ENCODE assay signal across 10 cellular contexts in the genomic region with DNA sequence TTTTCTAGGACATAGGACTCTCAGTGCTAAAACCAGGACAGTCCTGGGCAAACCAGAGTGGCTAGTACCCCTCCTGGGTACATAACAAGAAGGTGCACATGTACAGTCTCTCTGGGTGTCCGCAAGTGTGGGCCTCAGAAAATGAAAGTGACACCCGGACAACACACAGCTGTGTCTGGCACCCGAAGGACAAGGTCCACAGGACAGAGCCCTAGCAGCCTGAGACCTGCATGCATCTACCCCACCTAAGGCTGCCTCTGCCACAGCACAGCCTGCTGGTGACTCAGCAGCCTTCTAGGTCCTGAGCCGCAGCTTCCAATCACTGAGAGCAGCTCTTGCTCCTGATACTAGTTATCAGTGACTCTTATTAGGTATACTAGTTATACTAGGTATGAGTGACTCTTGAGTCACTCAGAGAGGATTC.
DNase-seq lines count a peak whose midpoint lies in the region; ATAC-seq and TF ChIP-seq lines count a peak whose summit lies in the region.
"Had no signal": no experiment of that assay in that cellular context is flagged by ENCODE, and none has a peak within 500 bp of the region (broad histone marks: within the 10 kb centered on the region; RNA-seq: fewer than 3 reads in every experiment).

No MANE protein-coding gene starts in this region.

- H2AFZ ChIP-seq in fibroblast of lung (ENCODE audit: low read length) = no peak overlapping the region

- no peak overlapping the region for H3K27ac ChIP-seq in fibroblast of lung (ENCODE audit: insufficient read depth, low read length)

- no peak overlapping the region for H3K4me3 ChIP-seq in HFF-Myc (replicated peaks; ENCODE audit: low read depth, low read length)
- H3K4me3 ChIP-seq in fibroblast of lung (replicated peaks in 1 of 4; ENCODE audit: control extremely low read depth in 1 of 4, insufficient read depth in 1 of 4, low read depth in 3 of 4, low read length in 4 of 4) = no peak overlapping the region
- H3K4me3 ChIP-seq in skeletal muscle cell (ENCODE audit: low read depth, low read length) = no peak overlapping the region

- H4K20me1 ChIP-seq in fibroblast of lung (ENCODE audit: control insufficient read depth, extremely low read depth, insufficient read depth, low read length) = no peaks in the 10 kb centered on the region

- peak; percentile 19; the same call in 1 of the 3 replicates for ATAC-seq in SK-N-SH treated with all-trans-retinoic acid at 6 μM for 48 hours
- no peak for ATAC-seq in HG03025 (IDR thresholded peaks at IDR 0.05; ENCODE audit: low FRiP score, unreplicated experiment)
- ATAC-seq: stimulated activated naive B cell treated with anti-CD40 and anti-IgM and Interleukin-4, amounts not matched to agents 10 μg/mL and 1 μg/mL and 100 μg/mL, for 72 hours had no signal

- no peaks in the 10 kb centered on the region for H3K9me3 ChIP-seq in fibroblast of lung (ENCODE audit: control insufficient read depth, insufficient read depth, low read depth, low read length)

- no peaks in the 10 kb centered on the region for H3K79me2 ChIP-seq in fibroblast of lung (ENCODE audit: control insufficient read depth, insufficient read depth, low read length)

- no peaks in the 10 kb centered on the region for H3K36me3 ChIP-seq in fibroblast of lung (ENCODE audit: control insufficient read depth, insufficient read depth, low read length)

- no peaks in the 10 kb centered on the region for H3K4me1 ChIP-seq in fibroblast of lung (ENCODE audit: control insufficient read depth, extremely low read depth, insufficient read depth, low read length)

- H3K9ac ChIP-seq in fibroblast of lung (ENCODE audit: insufficient read depth, low read length) = no peak overlapping the region

- H3K4me2 ChIP-seq in fibroblast of lung (ENCODE audit: extremely low read depth, insufficient read depth, low read length) = no peak overlapping the region

- TF ChIP-seq CTCF in HFF-Myc (IDR thresholded peaks at IDR 0.05; ENCODE audit: low read depth, low read length, missing control alignments) (peak; percentile 15), fibroblast of lung (conservative IDR thresholded peaks at IDR 0.05 in 1 of 2, IDR thresholded peaks at IDR 0.05 in 1 of 2; ENCODE audit: low read depth in 1 of 2, low read length in 2 of 2) (peak in 1 of 2 donors; percentile 14)

- DNase-seq in HFF-Myc (ENCODE audit: extremely low read depth, low read depth) = no peak
- peak; percentile 12 to 33 for DNase-seq in fibroblast of lung (ENCODE audit: low read depth in 2 of 2)
- peak; percentile 16 for DNase-seq in skeletal muscle cell (ENCODE audit: low read depth)
- no peak for DNase-seq in stimulated activated CD4-positive, alpha-beta T cell treated with anti-CD3 and anti-CD28 coated beads, Interleukin-12 subunit alpha, Interleukin-12 subunit beta, amount 100 ng/mL, for 4 hours
- no peak for DNase-seq in activated CD8-positive, alpha-beta memory T cell treated with anti-CD3 and anti-CD28 coated beads, Interleukin-2, amount 50 U/mL, for 4 hours
- DNase-seq: activated B cell treated with CpG ODN at 0.5 μM for 24 hours; naive B cell; stimulated activated naive B cell treated with anti-CD40 and anti-IgM and Interleukin-4, amounts not matched to agents 10 μg/mL and 1 μg/mL and 100 μg/mL, for 72 hours had no signal

- H3K27me3 ChIP-seq in fibroblast of lung (ENCODE audit: control insufficient read depth, insufficient read depth, low read length) = no peaks in the 10 kb centered on the region

TF ChIP-seq in SK-N-SH treated with all-trans-retinoic acid at 6 μM for 48 hours, 23 proteins besides CTCF, POLR2A, EP300 and RAD21 (continues in another document):
- TF ChIP-seq, protein P1, sequence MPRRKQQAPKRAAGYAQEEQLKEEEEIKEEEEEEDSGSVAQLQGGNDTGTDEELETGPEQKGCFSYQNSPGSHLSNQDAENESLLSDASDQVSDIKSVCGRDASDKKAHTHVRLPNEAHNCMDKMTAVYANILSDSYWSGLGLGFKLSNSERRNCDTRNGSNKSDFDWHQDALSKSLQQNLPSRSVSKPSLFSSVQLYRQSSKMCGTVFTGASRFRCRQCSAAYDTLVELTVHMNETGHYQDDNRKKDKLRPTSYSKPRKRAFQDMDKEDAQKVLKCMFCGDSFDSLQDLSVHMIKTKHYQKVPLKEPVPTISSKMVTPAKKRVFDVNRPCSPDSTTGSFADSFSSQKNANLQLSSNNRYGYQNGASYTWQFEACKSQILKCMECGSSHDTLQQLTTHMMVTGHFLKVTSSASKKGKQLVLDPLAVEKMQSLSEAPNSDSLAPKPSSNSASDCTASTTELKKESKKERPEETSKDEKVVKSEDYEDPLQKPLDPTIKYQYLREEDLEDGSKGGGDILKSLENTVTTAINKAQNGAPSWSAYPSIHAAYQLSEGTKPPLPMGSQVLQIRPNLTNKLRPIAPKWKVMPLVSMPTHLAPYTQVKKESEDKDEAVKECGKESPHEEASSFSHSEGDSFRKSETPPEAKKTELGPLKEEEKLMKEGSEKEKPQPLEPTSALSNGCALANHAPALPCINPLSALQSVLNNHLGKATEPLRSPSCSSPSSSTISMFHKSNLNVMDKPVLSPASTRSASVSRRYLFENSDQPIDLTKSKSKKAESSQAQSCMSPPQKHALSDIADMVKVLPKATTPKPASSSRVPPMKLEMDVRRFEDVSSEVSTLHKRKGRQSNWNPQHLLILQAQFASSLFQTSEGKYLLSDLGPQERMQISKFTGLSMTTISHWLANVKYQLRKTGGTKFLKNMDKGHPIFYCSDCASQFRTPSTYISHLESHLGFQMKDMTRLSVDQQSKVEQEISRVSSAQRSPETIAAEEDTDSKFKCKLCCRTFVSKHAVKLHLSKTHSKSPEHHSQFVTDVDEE (CRISPR knock-in tag; IDR thresholded peaks at IDR 0.05) = no peak
- TF ChIP-seq, protein P2, sequence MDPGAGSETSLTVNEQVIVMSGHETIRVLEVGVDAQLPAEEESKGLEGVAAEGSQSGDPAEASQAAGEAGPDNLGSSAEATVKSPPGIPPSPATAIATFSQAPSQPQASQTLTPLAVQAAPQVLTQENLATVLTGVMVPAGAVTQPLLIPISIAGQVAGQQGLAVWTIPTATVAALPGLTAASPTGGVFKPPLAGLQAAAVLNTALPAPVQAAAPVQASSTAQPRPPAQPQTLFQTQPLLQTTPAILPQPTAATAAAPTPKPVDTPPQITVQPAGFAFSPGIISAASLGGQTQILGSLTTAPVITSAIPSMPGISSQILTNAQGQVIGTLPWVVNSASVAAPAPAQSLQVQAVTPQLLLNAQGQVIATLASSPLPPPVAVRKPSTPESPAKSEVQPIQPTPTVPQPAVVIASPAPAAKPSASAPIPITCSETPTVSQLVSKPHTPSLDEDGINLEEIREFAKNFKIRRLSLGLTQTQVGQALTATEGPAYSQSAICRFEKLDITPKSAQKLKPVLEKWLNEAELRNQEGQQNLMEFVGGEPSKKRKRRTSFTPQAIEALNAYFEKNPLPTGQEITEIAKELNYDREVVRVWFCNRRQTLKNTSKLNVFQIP (CRISPR knock-in tag; IDR thresholded peaks at IDR 0.05; ENCODE audit: borderline replicate concordance, low read depth) = no peak
- TF ChIP-seq TOX (CRISPR knock-in tag; IDR thresholded peaks at IDR 0.05; ENCODE audit: borderline replicate concordance) (no peak), ZFP3 (CRISPR knock-in tag; IDR thresholded peaks at IDR 0.05) (no peak), ZNF565 (CRISPR knock-in tag; conservative IDR thresholded peaks at IDR 0.05; ENCODE audit: low read depth) (no peak), ZNF8 (CRISPR knock-in tag; IDR thresholded peaks at IDR 0.05) (no peak), OSR1 (CRISPR knock-in tag; IDR thresholded peaks at IDR 0.05) (no peak), ZC3H10 (CRISPR knock-in tag; IDR thresholded peaks at IDR 0.05) (no peak), ZNF70 (CRISPR knock-in tag; IDR thresholded peaks at IDR 0.05) (no peak), BACH2 (CRISPR knock-in tag; IDR thresholded peaks at IDR 0.05; ENCODE audit: borderline replicate concordance) (no peak), ARNTL (CRISPR knock-in tag; IDR thresholded peaks at IDR 0.05; ENCODE audit: borderline replicate concordance, low read depth) (no peak)
- TF ChIP-seq, protein P3, sequence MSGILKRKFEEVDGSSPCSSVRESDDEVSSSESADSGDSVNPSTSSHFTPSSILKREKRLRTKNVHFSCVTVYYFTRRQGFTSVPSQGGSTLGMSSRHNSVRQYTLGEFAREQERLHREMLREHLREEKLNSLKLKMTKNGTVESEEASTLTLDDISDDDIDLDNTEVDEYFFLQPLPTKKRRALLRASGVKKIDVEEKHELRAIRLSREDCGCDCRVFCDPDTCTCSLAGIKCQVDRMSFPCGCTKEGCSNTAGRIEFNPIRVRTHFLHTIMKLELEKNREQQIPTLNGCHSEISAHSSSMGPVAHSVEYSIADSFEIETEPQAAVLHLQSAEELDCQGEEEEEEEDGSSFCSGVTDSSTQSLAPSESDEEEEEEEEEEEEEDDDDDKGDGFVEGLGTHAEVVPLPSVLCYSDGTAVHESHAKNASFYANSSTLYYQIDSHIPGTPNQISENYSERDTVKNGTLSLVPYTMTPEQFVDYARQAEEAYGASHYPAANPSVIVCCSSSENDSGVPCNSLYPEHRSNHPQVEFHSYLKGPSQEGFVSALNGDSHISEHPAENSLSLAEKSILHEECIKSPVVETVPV (CRISPR knock-in tag; IDR thresholded peaks at IDR 0.05) = no peak
- TF ChIP-seq, protein P4, sequence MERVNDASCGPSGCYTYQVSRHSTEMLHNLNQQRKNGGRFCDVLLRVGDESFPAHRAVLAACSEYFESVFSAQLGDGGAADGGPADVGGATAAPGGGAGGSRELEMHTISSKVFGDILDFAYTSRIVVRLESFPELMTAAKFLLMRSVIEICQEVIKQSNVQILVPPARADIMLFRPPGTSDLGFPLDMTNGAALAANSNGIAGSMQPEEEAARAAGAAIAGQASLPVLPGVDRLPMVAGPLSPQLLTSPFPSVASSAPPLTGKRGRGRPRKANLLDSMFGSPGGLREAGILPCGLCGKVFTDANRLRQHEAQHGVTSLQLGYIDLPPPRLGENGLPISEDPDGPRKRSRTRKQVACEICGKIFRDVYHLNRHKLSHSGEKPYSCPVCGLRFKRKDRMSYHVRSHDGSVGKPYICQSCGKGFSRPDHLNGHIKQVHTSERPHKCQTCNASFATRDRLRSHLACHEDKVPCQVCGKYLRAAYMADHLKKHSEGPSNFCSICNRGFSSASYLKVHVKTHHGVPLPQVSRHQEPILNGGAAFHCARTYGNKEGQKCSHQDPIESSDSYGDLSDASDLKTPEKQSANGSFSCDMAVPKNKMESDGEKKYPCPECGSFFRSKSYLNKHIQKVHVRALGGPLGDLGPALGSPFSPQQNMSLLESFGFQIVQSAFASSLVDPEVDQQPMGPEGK (CRISPR knock-in tag; IDR thresholded peaks at IDR 0.05; ENCODE audit: borderline replicate concordance) = no peak

Comparison
In these comparisons a context has a peak if more than half of its experiments do, and no peak if none do; other contexts are left out.
1. DNase-seq: peak in fibroblast of lung (2 of 2) and skeletal muscle cell (single experiment); none in HFF-Myc (single experiment), stimulated activated CD4-positive, alpha-beta T cell treated with anti-CD3 and anti-CD28 coated beads, Interleukin-12 subunit alpha, Interleukin-12 subunit beta, amount 100 ng/mL, for 4 hours (single experiment) and activated CD8-positive, alpha-beta memory T cell treated with anti-CD3 and anti-CD28 coated beads, Interleukin-2, amount 50 U/mL, for 4 hours (single experiment).